In the genomic region with DNA sequence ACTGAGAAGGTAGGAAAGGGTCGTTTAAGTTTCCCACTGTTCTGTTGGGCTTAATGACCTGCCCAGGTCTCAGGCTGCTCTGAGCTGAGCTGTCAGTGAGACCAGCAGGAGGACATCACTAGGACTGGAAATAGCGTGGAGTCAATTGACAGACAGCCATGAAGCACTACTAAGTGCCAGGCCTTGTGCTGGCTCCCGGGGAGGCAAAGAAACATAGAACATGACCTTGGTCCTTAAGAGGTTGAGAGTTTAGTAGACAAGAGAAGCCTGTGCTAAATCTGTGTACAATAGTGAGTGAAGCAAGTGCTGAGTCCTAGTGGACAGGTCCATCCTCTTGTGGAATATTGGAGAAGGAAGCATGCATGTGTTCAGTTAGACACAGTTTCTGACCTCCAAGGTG, we compare ENCODE assay signal across 16 cellular contexts.
DNase-seq lines count a peak whose midpoint lies in the region; ATAC-seq and TF ChIP-seq lines count a peak whose summit lies in the region.
"Had no signal": no experiment of that assay in that cellular context is flagged by ENCODE, and none has a peak within 500 bp of the region (broad histone marks: within the 10 kb centered on the region; RNA-seq: fewer than 3 reads in every experiment).

No MANE protein-coding gene starts in this region.

- H3K14ac ChIP-seq in mesenchymal stem cell (ENCODE audit: low read length in 2 of 2) (no peak overlapping the region), H9 (ENCODE audit: insufficient read depth, low read length) (no peak overlapping the region)

- H4K5ac ChIP-seq in H9 (ENCODE audit: insufficient read length, low read depth, low read length): no peak overlapping the region

- H3K9ac ChIP-seq in mesenchymal stem cell (ENCODE audit: low read length): no peak overlapping the region
- no peak overlapping the region for H3K9ac ChIP-seq in stomach smooth muscle (ENCODE audit: low read length in 2 of 2)
- no peak overlapping the region for H3K9ac ChIP-seq in H9 (ENCODE audit: extremely low read depth, insufficient read length, low read length)
- H3K9ac ChIP-seq: BLaER1, GM23248, SK-N-SH had no signal

- no peak overlapping the region for H2AFZ ChIP-seq in mesenchymal stem cell (ENCODE audit: low read depth, low read length)
- no peak overlapping the region for H2AFZ ChIP-seq in H9 (ENCODE audit: low read length)
- H2AFZ ChIP-seq: GM23248 had no signal

- H2BK15ac ChIP-seq in mesenchymal stem cell (ENCODE audit: low read depth, poor library complexity, severe bottlenecking): no peak overlapping the region
- H2BK15ac ChIP-seq in H9 (ENCODE audit: low read depth, low read length): no peak overlapping the region

- H3K27ac ChIP-seq in coronary artery (peak overlapping the region; percentile 35 to 41), heart left ventricle (peak overlapping the region in 10 of 12 donors; percentile 3 to 82 (median 34)), mesenchymal stem cell (ENCODE audit: low read length, poor library complexity, severe bottlenecking) (no peak overlapping the region), stomach smooth muscle (ENCODE audit: low read length) (peak overlapping the region; percentile 7), H9 (ENCODE audit: insufficient read length, low read depth, low read length) (no peak overlapping the region), ovary (no peak overlapping the region)
- H3K27ac ChIP-seq: GM23248 had no signal

- H3K27me3 ChIP-seq in heart left ventricle: no peaks in the 10 kb centered on the region
- no peaks in the 10 kb centered on the region for H3K27me3 ChIP-seq in mesenchymal stem cell (ENCODE audit: control insufficient read depth in 1 of 2, insufficient read depth in 1 of 2, low read length in 2 of 2)
- no peaks in the 10 kb centered on the region for H3K27me3 ChIP-seq in stomach smooth muscle (ENCODE audit: control insufficient read depth in 1 of 2, insufficient read depth in 2 of 2, low read length in 2 of 2)
- no peaks in the 10 kb centered on the region for H3K27me3 ChIP-seq in H9 (ENCODE audit: insufficient read depth, low read length)
- no peaks in the 10 kb centered on the region for H3K27me3 ChIP-seq in ovary
- H3K27me3 ChIP-seq: BLaER1 had no signal

- H3K4ac ChIP-seq in mesenchymal stem cell (ENCODE audit: low read depth in 1 of 2, low read length in 2 of 2) (peak overlapping the region in 1 of 2 experiments; percentile 18), H9 (ENCODE audit: low read depth, low read length) (no peak overlapping the region)

- no peak overlapping the region for H3K4me2 ChIP-seq in mesenchymal stem cell (ENCODE audit: low read length, poor library complexity, severe bottlenecking)
- no peak overlapping the region for H3K4me2 ChIP-seq in H9 (ENCODE audit: insufficient read depth, insufficient read length, low read length)
- H3K4me2 ChIP-seq: BLaER1, SK-N-SH had no signal

- H3K79me1 ChIP-seq in mesenchymal stem cell (replicated peaks; ENCODE audit: low read length, poor library complexity, severe bottlenecking) (no peaks in the 10 kb centered on the region), H9 (ENCODE audit: insufficient read depth, low read depth, low read length, poor library complexity, severe bottlenecking) (no peaks in the 10 kb centered on the region)

- TF ChIP-seq EP300 in ovary (IDR thresholded peaks at IDR 0.05): no peak

- H2BK20ac ChIP-seq in H9 (ENCODE audit: low read depth, low read length, poor library complexity, severe bottlenecking): no peak overlapping the region

- no peak overlapping the region for H3K27ac Mint-ChIP-seq in H9
- H3K27ac Mint-ChIP-seq: CD4-positive, alpha-beta memory T cell had no signal

- no peak for TF ChIP-seq CTCF in coronary artery (IDR thresholded peaks at IDR 0.05)
- TF ChIP-seq CTCF in heart left ventricle (IDR thresholded peaks at IDR 0.05): no peak
- TF ChIP-seq CTCF in H9 (conservative IDR thresholded peaks at IDR 0.05): no peak
- no peak for TF ChIP-seq CTCF in ovary (IDR thresholded peaks at IDR 0.05)

- H3K23ac ChIP-seq in mesenchymal stem cell (ENCODE audit: low read length in 2 of 2): no peak overlapping the region
- H3K23ac ChIP-seq in H9 (ENCODE audit: insufficient read length, low read depth, low read length): no peak overlapping the region

- H3T11ph ChIP-seq in H9 (ENCODE audit: low read length): no peak overlapping the region

- ATAC-seq in heart left ventricle: peak in 3 of 4 donors; percentile 7 to 63 (median 59)

- no peak overlapping the region for H2BK5ac ChIP-seq in mesenchymal stem cell (ENCODE audit: low read depth, low read length, poor library complexity, severe bottlenecking)
- H2BK5ac ChIP-seq in H9 (ENCODE audit: insufficient read length, low read length): no peak overlapping the region

- H4K8ac ChIP-seq in mesenchymal stem cell (ENCODE audit: low read length) (peak overlapping the region; percentile 42), H9 (replicated peaks; ENCODE audit: insufficient read length, low read depth, low read length) (no peak overlapping the region)

- no peak for DNase-seq in coronary artery (ENCODE audit: low spot score)
- peak in 1 of 5 donors; percentile 61 for DNase-seq in heart left ventricle
- no peak for DNase-seq in mesenchymal stem cell
- DNase-seq in ecto neural progenitor cell (ENCODE audit: low spot score): no peak
- DNase-seq in NCI-H526 (lab: John Stamatoyannopoulos, UW): no peak
- DNase-seq in H9: no peak
- DNase-seq in ovary: no peak
- DNase-seq: COR-L47, NCI-H1092, NCI-H1417 treated with DMSO at 0.1 percent for 48 hours, NCI-H2227 treated with DMSO at 0.1 percent for 48 hours had no signal

- H3K4me1 ChIP-seq in heart left ventricle (peaks cover 0 to 99% (median 78%) of the 10 kb centered on the region in 12 donors), mesenchymal stem cell (ENCODE audit: control insufficient read depth, insufficient read depth, low read depth, low read length) (peaks cover 18% of the 10 kb centered on the region), stomach smooth muscle (ENCODE audit: control insufficient read depth, insufficient read depth, low read length) (peaks cover 58% of the 10 kb centered on the region), H9 (ENCODE audit: insufficient read depth, low read length) (peaks cover 10% of the 10 kb centered on the region; the same call in 1 of the 2 replicates), ovary (ENCODE audit: insufficient read depth) (no peaks in the 10 kb centered on the region)

- intact Hi-C loops in heart left ventricle (cut with DNase I): loop anchor here in 2 of 10 donors (5.0 to 10.0 kb wide), 2 partner anchors 290 to 293 kb away; no protein-coding TSS in a partner anchor
- intact Hi-C loops in ovary (cut with DNase I): loop anchor here in 1 of 4 donors (10.0 kb wide), 1 partner anchor 293 kb away; no protein-coding TSS in a partner anchor

- no peaks in the 10 kb centered on the region for H3K9me3 ChIP-seq in heart left ventricle
- H3K9me3 ChIP-seq in mesenchymal stem cell (ENCODE audit: control insufficient read depth, low read length): no peaks in the 10 kb centered on the region
- no peaks in the 10 kb centered on the region for H3K9me3 ChIP-seq in stomach smooth muscle (ENCODE audit: control insufficient read depth in 2 of 2, low read length in 2 of 2)
- no peaks in the 10 kb centered on the region for H3K9me3 ChIP-seq in H9 (ENCODE audit: control insufficient read depth, low read depth, low read length)
- no peaks in the 10 kb centered on the region for H3K9me3 ChIP-seq in ovary
- H3K9me3 ChIP-seq: BLaER1, SK-N-SH had no signal

- H2BK120ac ChIP-seq in mesenchymal stem cell (ENCODE audit: low read depth, low read length) (no peak overlapping the region), H9 (ENCODE audit: low read depth, low read length, poor library complexity, severe bottlenecking) (no peak overlapping the region)

- H3K4me1 Mint-ChIP-seq in H9: peaks cover 55 to 57% of the 10 kb centered on the region in 2 experiments

- no peaks in the 10 kb centered on the region for H3K23me2 ChIP-seq in H9 (ENCODE audit: insufficient read length, low read depth, low read length, poor library complexity, severe bottlenecking)

- no peaks in the 10 kb centered on the region for H3K36me3 ChIP-seq in heart left ventricle
- no peaks in the 10 kb centered on the region for H3K36me3 ChIP-seq in mesenchymal stem cell (ENCODE audit: control insufficient read depth in 1 of 2, insufficient read depth in 2 of 2, low read depth in 1 of 2, low read length in 2 of 2)
- no peaks in the 10 kb centered on the region for H3K36me3 ChIP-seq in stomach smooth muscle (ENCODE audit: control insufficient read depth in 2 of 2, insufficient read depth in 2 of 2, low read length in 2 of 2)
- no peaks in the 10 kb centered on the region for H3K36me3 ChIP-seq in ovary
- H3K36me3 ChIP-seq: BLaER1 had no signal

- H2BK12ac ChIP-seq in mesenchymal stem cell (ENCODE audit: low read length in 2 of 2): peak overlapping the region in 1 of 2 experiments; percentile 13
- H2BK12ac ChIP-seq in H9 (ENCODE audit: insufficient read length, low read depth, low read length): no peak overlapping the region

- H3K79me2 ChIP-seq in H9 (ENCODE audit: insufficient read depth, low read length): no peaks in the 10 kb centered on the region

- no peak overlapping the region for H3K56ac ChIP-seq in H9 (ENCODE audit: insufficient read length, low read depth, low read length)

- H3K36me3 Mint-ChIP-seq in H9 (ENCODE audit: insufficient read depth in 1 of 3, low read depth in 3 of 3): no peaks in the 10 kb centered on the region
- H3K36me3 Mint-ChIP-seq: CD4-positive, alpha-beta memory T cell had no signal

- H4K91ac ChIP-seq in mesenchymal stem cell (ENCODE audit: low read length) (no peak overlapping the region), H9 (ENCODE audit: insufficient read length, low read depth, low read length) (no peak overlapping the region)

- no peak overlapping the region for H3K4me3 ChIP-seq in coronary artery
- H3K4me3 ChIP-seq in heart left ventricle: no peak overlapping the region
- H3K4me3 ChIP-seq in mesenchymal stem cell (ENCODE audit: insufficient read depth in 1 of 2, low read depth in 1 of 2, low read length in 2 of 2): no peak overlapping the region
- H3K4me3 ChIP-seq in stomach smooth muscle (ENCODE audit: low read length in 2 of 2): no peak overlapping the region
- no peak overlapping the region for H3K4me3 ChIP-seq in ovary
- H3K4me3 ChIP-seq: BLaER1, GM23248 had no signal

- H4K20me1 ChIP-seq in H9 (ENCODE audit: control insufficient read depth, insufficient read depth, insufficient read length): no peaks in the 10 kb centered on the region
- H4K20me1 ChIP-seq: BLaER1 had no signal

- H2AK5ac ChIP-seq in mesenchymal stem cell (ENCODE audit: low read length, severe bottlenecking): no peak overlapping the region
- H2AK5ac ChIP-seq in H9 (ENCODE audit: insufficient read length, low read length): no peak overlapping the region

- WGBS in heart left ventricle, 4 donors: 49 to 64% (median 54%) methylated on average over 3 of the region's 3 CpGs
- 71% methylated on average over 3 of the region's 3 CpGs for WGBS in mesenchymal stem cell
- WGBS in H9 (ENCODE audit: extremely low coverage, insufficient read length, low lambda C conversion rate): no CpG with 5 or more reads among the region's 3 CpGs
- 77 to 83% (median 82%) methylated on average over 3 of the region's 3 CpGs for WGBS in ovary, 3 donors

- TF ChIP-seq POLR2A in heart left ventricle (IDR thresholded peaks at IDR 0.05) (no peak), ovary (IDR thresholded peaks at IDR 0.05) (no peak)

- no peak overlapping the region for H3K4me3 Mint-ChIP-seq in H9
- H3K4me3 Mint-ChIP-seq: CD4-positive, alpha-beta memory T cell had no signal

- peaks cover 3% of the 10 kb centered on the region for H3K27me3 Mint-ChIP-seq in H9 (ENCODE audit: low read depth)

- H3K9me3 Mint-ChIP-seq in H9: no peaks in the 10 kb centered on the region
- H3K9me3 Mint-ChIP-seq: CD4-positive, alpha-beta memory T cell had no signal

- H3K18ac ChIP-seq in mesenchymal stem cell (ENCODE audit: low read depth in 1 of 2, low read length in 2 of 2): no peak overlapping the region
- H3K18ac ChIP-seq in H9 (ENCODE audit: insufficient read length, low read depth, low read length): no peak overlapping the region

Comparison
In these comparisons a context has a peak if more than half of its experiments do, and no peak if none do; other contexts are left out.
1. H3K27ac ChIP-seq: peak in coronary artery (2 of 2), heart left ventricle (10 of 12) and stomach smooth muscle (single experiment); none in mesenchymal stem cell (single experiment), H9 (single experiment) and ovary (0 of 2).